8 cellular contexts compared by ENCODE assay signal in the genomic region with DNA sequence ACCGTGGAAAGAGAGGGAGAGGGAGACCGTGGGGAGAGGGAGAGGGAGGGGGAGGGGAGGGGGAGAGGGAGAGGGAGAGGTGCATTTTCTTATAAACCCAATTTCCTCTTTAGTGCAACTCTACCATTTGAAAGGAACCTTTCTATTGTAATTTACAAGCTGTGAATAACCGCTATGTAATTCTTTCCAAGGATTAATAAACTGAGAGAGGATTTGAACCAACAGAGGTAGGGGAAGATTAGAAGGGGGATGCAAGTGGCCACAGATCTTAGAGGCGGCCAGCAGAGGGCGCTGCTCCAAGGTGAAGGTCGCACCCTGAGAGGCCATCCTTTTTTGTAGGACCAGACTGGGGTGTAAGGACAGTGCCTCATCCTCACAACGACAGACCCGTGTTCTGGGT. TPM values are rescaled to one million over a fixed set of nuclear protein-coding genes. Genes with fewer than 3 reads are reported as not detected.
A peak's percentile ranks its signal among the peaks of the same experiment; 100 is the strongest.
DNase-seq lines count a peak whose midpoint lies in the region; ATAC-seq, FAIRE-seq and TF ChIP-seq lines count a peak whose summit lies in the region.
"Not testable (repeated sequence)": the region's sequence is repeated elsewhere in the genome, so short reads cannot be mapped to it uniquely, and the experiment has no call there.

No MANE protein-coding gene starts in this region.

- not testable (repeated sequence) for H3K9me3 ChIP-seq in ascending aorta, pancreas

- H3K27ac ChIP-seq in ascending aorta, pancreas: not testable (repeated sequence)

- CTCF ChIA-PET in Calu3 (lab: Charles Lee): not testable (repeated sequence)

- H3K4me3 ChIP-seq in ascending aorta, pancreas: not testable (repeated sequence)

- not testable (repeated sequence) for H3K27ac Mint-ChIP-seq in Calu3 (ENCODE audit: unreplicated experiment); stimulated activated effector memory CD8-positive, alpha-beta T cell treated with anti-CD3 and anti-CD28 coated beads, Interleukin-12 subunit alpha, Interleukin-12 subunit beta, amount 100 ng/mL, for 72 hours

- not testable (repeated sequence) for H3K27me3 Mint-ChIP-seq in Calu3 (ENCODE audit: unreplicated experiment)

- intact Hi-C loops in Calu3 (cut with micrococcal nuclease; ENCODE audit: unreplicated experiment); ascending aorta (cut with DNase I); Right ventricle myocardium superior (cut with DNase I); pancreas (cut with DNase I): not testable (repeated sequence)

- H3K27me3 ChIP-seq in ascending aorta, pancreas: not testable (repeated sequence)

- ATAC-seq in HG03280 (IDR thresholded peaks at IDR 0.05; ENCODE audit: unreplicated experiment) (peak; percentile 60), pancreas (peak; percentile 85 to 96 (median 90))
- ATAC-seq in Right ventricle myocardium superior (ENCODE audit: poor library complexity): not testable (repeated sequence)
- peak; percentile 96 for ATAC-seq in stimulated activated effector memory CD8-positive, alpha-beta T cell treated with anti-CD3 and anti-CD28 coated beads, Interleukin-12 subunit alpha, Interleukin-12 subunit beta, amount 100 ng/mL, for 72 hours

- peak; percentile 93 for DNase-seq in Calu3
- DNase-seq in NOMO-1 (lab: John Stamatoyannopoulos, UW; ENCODE audit: unreplicated experiment in 2 of 2): peak; percentile 54 to 62
- peak; percentile 68 for DNase-seq in activated CD4-positive, alpha-beta T cell treated with anti-CD3 and anti-CD28 coated beads for 1 hour
- not testable (repeated sequence) for DNase-seq in ascending aorta (ENCODE audit: low spot score in 2 of 2)
- peak; percentile 66 for DNase-seq in Right ventricle myocardium superior
- peak in 5 of 6 donors; percentile 42 to 83 (median 76) for DNase-seq in pancreas
- peak; percentile 82 to 94 for DNase-seq in stimulated activated effector memory CD8-positive, alpha-beta T cell treated with anti-CD3 and anti-CD28 coated beads, Interleukin-12 subunit alpha, Interleukin-12 subunit beta, amount 100 ng/mL, for 72 hours (ENCODE audit: low spot score in 2 of 2)

- 25 to 33% methylated on average over 7 to 8 of the region's 8 CpGs for WGBS in pancreas, 2 donors

- not testable (repeated sequence) for H3K4me3 Mint-ChIP-seq in Calu3 (ENCODE audit: low read depth, unreplicated experiment); stimulated activated effector memory CD8-positive, alpha-beta T cell treated with anti-CD3 and anti-CD28 coated beads, Interleukin-12 subunit alpha, Interleukin-12 subunit beta, amount 100 ng/mL, for 72 hours

- H3K36me3 ChIP-seq in ascending aorta, pancreas: not testable (repeated sequence)

- TF ChIP-seq CTCF in Calu3 (IDR thresholded peaks at IDR 0.05; ENCODE audit: unreplicated experiment) (peak; percentile 94), ascending aorta (IDR thresholded peaks at IDR 0.05) (peak; percentile 27 to 52 (median 37)), pancreas (IDR thresholded peaks at IDR 0.05) (peak; percentile 42 to 67 (median 64))

- not testable (repeated sequence) for BruUV-seq in Calu3 (replicated peaks; lab: Mats Ljungman, UMichigan)

- not testable (repeated sequence) for FAIRE-seq in pancreas (lab: Jason Lieb, UNC)

- H3K4me1 Mint-ChIP-seq in Calu3 (ENCODE audit: low read depth, unreplicated experiment); stimulated activated effector memory CD8-positive, alpha-beta T cell treated with anti-CD3 and anti-CD28 coated beads, Interleukin-12 subunit alpha, Interleukin-12 subunit beta, amount 100 ng/mL, for 72 hours: not testable (repeated sequence)

- not testable (repeated sequence) for H3K9me3 Mint-ChIP-seq in Calu3 (ENCODE audit: low read depth, unreplicated experiment); stimulated activated effector memory CD8-positive, alpha-beta T cell treated with anti-CD3 and anti-CD28 coated beads, Interleukin-12 subunit alpha, Interleukin-12 subunit beta, amount 100 ng/mL, for 72 hours

- not testable (repeated sequence) for H3K36me3 Mint-ChIP-seq in Calu3 (ENCODE audit: insufficient read depth, unreplicated experiment)
- H3K36me3 Mint-ChIP-seq in stimulated activated effector memory CD8-positive, alpha-beta T cell treated with anti-CD3 and anti-CD28 coated beads, Interleukin-12 subunit alpha, Interleukin-12 subunit beta, amount 100 ng/mL, for 72 hours: peaks cover 14% of the 10 kb centered on the region

- H3K4me1 ChIP-seq in ascending aorta, pancreas: not testable (repeated sequence)

RNA-seq across cellular contexts. Expression of gene LRRC37A, which starts 41.2 kb away (rescaled TPM):
- total RNA-seq in Calu3 (2022) (8.3 and 8.6 TPM in 2 replicates), ascending aorta (not detected), Right ventricle myocardium superior (1.3 TPM), pancreas (1 to 10 TPM in 4 of 6 donors, under 1 TPM in 2; 0.58 to 2.9 (median 1.6) TPM)
- 1 to 10 TPM; 1.1 to 1.6 TPM for polyA plus RNA-seq in pancreas

Comparison
In these comparisons a context has a peak if more than half of its experiments do, and no peak if none do; other contexts are left out.
1. CTCF ChIP-seq: peak in every context shown above with its lines; median percentile 94 in Calu3; 64 in pancreas; 37 in ascending aorta.